Comparison of ENCODE assay signal across 22 cellular contexts in genomic region chr19:45489216-45489855, GRCh38.
"Had no signal": no experiment of that assay in that cellular context is flagged by ENCODE, and none has a peak within 500 bp of the region (broad histone marks: within the 10 kb centered on the region; RNA-seq: fewer than 3 reads in every experiment).

No MANE protein-coding gene starts in this region.

- DNase-seq: Kasumi-1, MM.1S, NCI-H1092 treated with DMSO at 0.1 percent for 48 hours, NCI-H1436, NCI-H187, NCI-H2029, NCI-H2081 treated with DMSO at 0.1 percent for 48 hours, NCI-H2171, NCI-H226, NCI-H446, NCI-H510A, NCI-H524 treated with DMSO at 0.1 percent for 48 hours, NCI-H69, NCI-H774, RPMI8226, SHP77, SK-N-SH, SW 1271 had no signal

- H3K9me3 ChIP-seq: SK-N-SH had no signal

- H3K27ac ChIP-seq: KMS-11 had no signal

- ATAC-seq: HepG2, K562 had no signal

- H3K4me3 ChIP-seq: K562 had no signal

- H3K9me3 Mint-ChIP-seq: IgD-negative memory B cell had no signal

- H3K4me3 Mint-ChIP-seq: IgD-negative memory B cell had no signal
